Comparison of ENCODE assay signal across 20 cellular contexts in genomic region chr17:32836527-32836926, GRCh38. TPM values are rescaled to one million over a fixed set of nuclear protein-coding genes. Genes with fewer than 3 reads are reported as not detected.
DNase-seq lines count a peak whose midpoint lies in the region; ATAC-seq, FAIRE-seq and TF ChIP-seq lines count a peak whose summit lies in the region.
"Had no signal": no experiment of that assay in that cellular context is flagged by ENCODE, and none has a peak within 500 bp of the region (broad histone marks: within the 10 kb centered on the region; RNA-seq: fewer than 3 reads in every experiment).

No MANE protein-coding gene starts in this region.

- POLR2A ChIA-PET in HEK293 (lab: Yijun Ruan, JAX): no interaction called here
- POLR2A ChIA-PET in GM12878 (lab: Charles Lee): interaction anchor here (0.6 to 1.6 kb wide), 4 partner anchors 9 to 22 kb away, joined by 3 to 6 read pairs (median 4); no protein-coding TSS in a partner anchor

- peaks cover 12% of the 10 kb centered on the region for H3K79me2 ChIP-seq in GM12878 (ENCODE audit: control insufficient read depth, insufficient read depth, low read length)

- BruUV-seq in GM12878 (replicated peaks; lab: Mats Ljungman, UMichigan): no TSS peak

- SMC1A ChIA-PET in GM12878 (lab: Charles Lee; ENCODE audit: uncharacterized antibody, unreplicated experiment): interaction anchor here (0.6 to 15.4 kb wide), 7 partner anchors 8 to 54 kb away, joined by 3 to 231 read pairs (median 4); partner anchors contain the start of gene MYO1D

- no peak for TF ChIP-seq POLR2A in GM12878 (IDR thresholded peaks at IDR 0.05; ENCODE audit: low read depth, low read length)

- H2AFZ ChIP-seq in GM12878 (ENCODE audit: control insufficient read depth, low read depth, low read length): no peak overlapping the region
- H2AFZ ChIP-seq: GM23248 had no signal

- no peaks in the 10 kb centered on the region for H4K20me1 ChIP-seq in GM12878 (ENCODE audit: control insufficient read depth, insufficient read depth)

- TF ChIP-seq CTCF in HEK293 (tag by site-specific recombination; IDR thresholded peaks at IDR 0.05): no peak
- TF ChIP-seq CTCF in GM12878 (IDR thresholded peaks at IDR 0.05 in 2 of 3, conservative IDR thresholded peaks at IDR 0.05 in 1 of 3; ENCODE audit: control insufficient read depth in 2 of 3, extremely low read depth in 1 of 3, insufficient read depth in 1 of 3, low read depth in 3 of 3, low read length in 3 of 3): no peak
- no peak for TF ChIP-seq CTCF in pancreas (IDR thresholded peaks at IDR 0.05)

- ATAC-seq in GM12878 (no peak), pancreas (no peak), HG03442 (IDR thresholded peaks at IDR 0.05; ENCODE audit: unreplicated experiment) (no peak)

- FAIRE-seq in G401.6 (lab: Jason Lieb, UNC): peak; percentile 53
- FAIRE-seq in GM12878 (lab: Jason Lieb, UNC): no peak
- FAIRE-seq in pancreas (lab: Jason Lieb, UNC): peak; percentile 41
- FAIRE-seq: A204.1 had no signal

- CTCF ChIA-PET in HEK293 (lab: Yijun Ruan, JAX): interaction anchor here (0.8 to 1.7 kb wide), 3 partner anchors 11 to 53 kb away, joined by 3 to 7 read pairs (median 3); partner anchors contain the start of gene MYO1D
- CTCF ChIA-PET in GM12878 (lab: Yijun Ruan, JAX): interaction anchor here (1.3 to 11.8 kb wide), 6 partner anchors 8 to 375 kb away, joined by 3 to 146 read pairs (median 8); partner anchors contain the start of gene MYO1D

- no peak overlapping the region for H3K9ac ChIP-seq in GM12878 (ENCODE audit: control insufficient read depth, insufficient read depth, low read length)
- H3K9ac ChIP-seq: GM23248 had no signal

- no peak overlapping the region for H3K4me3 ChIP-seq in HEK293 (ENCODE audit: low read depth, low read length)
- H3K4me3 ChIP-seq in GM12878: no peak overlapping the region
- H3K4me3 ChIP-seq in pancreas: no peak overlapping the region
- H3K4me3 ChIP-seq: GM23248, HAP-1 had no signal

- H3K9me3 ChIP-seq in HEK293 (ENCODE audit: control insufficient read depth, insufficient read depth, low read depth, low read length) (no peaks in the 10 kb centered on the region), GM12878 (replicated peaks; ENCODE audit: control insufficient read depth, insufficient read depth, low read length) (no peaks in the 10 kb centered on the region; the same call in 2 of the 3 replicates), pancreas (no peaks in the 10 kb centered on the region)
- H3K9me3 ChIP-seq: HAP-1 had no signal

- no peak for DNase-seq in GM12878 (ENCODE audit: low read depth, low spot score)
- DNase-seq in pancreas: no peak
- DNase-seq in DMS153 treated with DMSO at 0.1 percent for 48 hours (lab: John Stamatoyannopoulos, UW; ENCODE audit: unreplicated experiment): no peak
- DNase-seq in NCI-H2081 treated with DMSO at 0.1 percent for 48 hours (lab: John Stamatoyannopoulos, UW): no peak
- no peak for DNase-seq in stimulated activated CD4-positive, alpha-beta T cell treated with anti-CD3 and anti-CD28 coated beads, Interleukin-2, amount 100 ng/mL, for 24 hours
- DNase-seq: ACHN; Calu3; CD4-positive, alpha-beta T cell; DMS53; DND-41; EL; GM23248; Kasumi-1; KG1 had no signal

- no peak overlapping the region for H3K27ac ChIP-seq in HEK293 (ENCODE audit: extremely low read depth, low read depth, low read length)
- peak overlapping the region; percentile 95 for H3K27ac ChIP-seq in GM12878 (ENCODE audit: control insufficient read depth, insufficient read depth)
- no peak overlapping the region for H3K27ac ChIP-seq in pancreas
- H3K27ac ChIP-seq: C4-2B, GM23248 had no signal

- no peaks in the 10 kb centered on the region for H3K36me3 ChIP-seq in HEK293 (ENCODE audit: control insufficient read depth in 2 of 2, insufficient read depth in 1 of 2, low read length in 2 of 2)
- H3K36me3 ChIP-seq in GM12878 (ENCODE audit: control insufficient read depth in 2 of 2, insufficient read depth in 2 of 2, low read length in 1 of 2): no peaks in the 10 kb centered on the region
- no peaks in the 10 kb centered on the region for H3K36me3 ChIP-seq in pancreas
- H3K36me3 ChIP-seq: HAP-1 had no signal

- RAD21 ChIA-PET in GM12878 (lab: Charles Lee; ENCODE audit: unreplicated experiment): interaction anchor here (0.6 to 2.1 kb wide), 7 partner anchors 8 to 73 kb away, joined by 3 to 10 read pairs (median 6); partner anchors contain the start of gene MYO1D

- in situ Hi-C loops in GM12878 (cut with MboI): no loop called here

- 59% methylated on average over 2 of the region's 2 CpGs for WGBS in GM12878 (ENCODE audit: insufficient coverage, insufficient replicate concordance, low lambda C conversion rate, missing lambda C conversion rate)
- WGBS in pancreas, 2 donors: 92 to 94% methylated on average over 2 of the region's 2 CpGs

- TF ChIP-seq RAD21 in GM12878 (IDR thresholded peaks at IDR 0.05; ENCODE audit: insufficient read depth, low read depth, low read length): no peak

- intact Hi-C loops in GM12878 (cut with micrococcal nuclease; ENCODE audit: unreplicated experiment): no loop called here
- intact Hi-C loops in pancreas (cut with DNase I): no loop called here

- TF ChIP-seq EP300 in GM12878 (IDR thresholded peaks at IDR 0.05; ENCODE audit: borderline replicate concordance in 1 of 2, control insufficient read depth in 1 of 2, low read depth in 2 of 2, low read length in 2 of 2): no peak

- 0 out of 2 replicates have a peak, but pooled peaks cover 9% of the 10 kb centered on the region for H3K4me1 ChIP-seq in HEK293 (ENCODE audit: control insufficient read depth, insufficient read depth, low read length)
- peaks cover 29% of the 10 kb centered on the region for H3K4me1 ChIP-seq in GM12878 (ENCODE audit: control insufficient read depth, insufficient read depth, low read length)
- H3K4me1 ChIP-seq in pancreas: peaks cover 0 to 4% (median 0%) of the 10 kb centered on the region in 3 donors

- H3K4me2 ChIP-seq in GM12878 (ENCODE audit: control insufficient read depth, insufficient read depth): peak overlapping the region; percentile 39

- no peaks in the 10 kb centered on the region for H3K27me3 ChIP-seq in GM12878 (replicated peaks in 1 of 2; ENCODE audit: control insufficient read depth in 2 of 2, insufficient read depth in 2 of 2, low read length in 1 of 2)
- no peaks in the 10 kb centered on the region for H3K27me3 ChIP-seq in pancreas

TF ChIP-seq in HEK293, 187 proteins besides CTCF, POLR2A, EP300 and RAD21 (continues in another document):
- TF ChIP-seq ZNF704 (tag by site-specific recombination; IDR thresholded peaks at IDR 0.05): no peak

TF ChIP-seq in GM12878, 131 proteins besides CTCF, POLR2A, EP300 and RAD21:
- TF ChIP-seq ATF7 (IDR thresholded peaks at IDR 0.05; ENCODE audit: low read depth) (peak; percentile 64), MYB (IDR thresholded peaks at IDR 0.05; ENCODE audit: borderline replicate concordance, low read depth, low read length) (no peak)

RNA-seq across cellular contexts. Expression of gene MYO1D, which starts 40.4 kb away (rescaled TPM):
- 126 and 148 TPM in 2 replicates for total RNA-seq in GM12878 (2013; cell fraction: nucleolus; rRNA removed)
- total RNA-seq in GM12878 (2014; rRNA removed) (22.6 and 27.2 TPM in 2 replicates), GM12878 (2014; rRNA removed; fragmentation: Illumina TruSeq; extraction: Trizol) (33.3 and 34.0 TPM in 2 replicates), GM12878 (2021) (36.9 and 37.7 TPM in 2 replicates), pancreas (10 to 100 TPM; 22.3 to 43.0 (median 33.3) TPM)
- 9.7 TPM for polyA plus RNA-seq in GM12878 (2011; ENCODE audit: low read depth)
- polyA plus RNA-seq in GM12878 (2011; rRNA removed) (23.8 and 26.0 TPM in 2 replicates), GM12878 (2014; fragmentation: Illumina TruSeq; extraction: Trizol) (26.9 and 29.6 TPM in 2 replicates), GM12878 (2014; fragmentation: Nextera tagmentation; extraction: Ambion mirVana) (1 to 10 TPM; 1.8 to 2.5 TPM), GM12878 (2014; rRNA removed) (18.0 and 24.7 TPM in 2 replicates), GM12878 (2016; fragmentation: Nextera tagmentation; extraction: Ambion mirVana) (10 to 100 TPM in 1 of 2 experiments, 1 to 10 TPM in 1; 3.2 to 18.6 TPM), pancreas (10 to 100 TPM; 16.7 to 22.0 TPM)
- polyA plus RNA-seq in GM12878 (2011; cell fraction: cytosol; rRNA removed): 18.2 and 21.4 TPM in 2 replicates
- polyA plus RNA-seq in GM12878 (2011; cell fraction: nucleus; rRNA removed): 14.4 and 15.6 TPM in 2 replicates
- polyA plus RNA-seq in GM12878 (2012): 8.8 and 11.8 TPM in 2 replicates
- polyA minus RNA-seq in GM12878 (2011; rRNA and poly(A)+ RNA removed): 61.2 and 77.5 TPM in 2 replicates
- polyA minus RNA-seq in GM12878 (2011; cell fraction: cytosol; rRNA and poly(A)+ RNA removed): 16.7 and 19.9 TPM in 2 replicates
- 60.8 and 82.4 TPM in 2 replicates for polyA minus RNA-seq in GM12878 (2011; cell fraction: nucleus; rRNA and poly(A)+ RNA removed)
